In the genomic region with DNA sequence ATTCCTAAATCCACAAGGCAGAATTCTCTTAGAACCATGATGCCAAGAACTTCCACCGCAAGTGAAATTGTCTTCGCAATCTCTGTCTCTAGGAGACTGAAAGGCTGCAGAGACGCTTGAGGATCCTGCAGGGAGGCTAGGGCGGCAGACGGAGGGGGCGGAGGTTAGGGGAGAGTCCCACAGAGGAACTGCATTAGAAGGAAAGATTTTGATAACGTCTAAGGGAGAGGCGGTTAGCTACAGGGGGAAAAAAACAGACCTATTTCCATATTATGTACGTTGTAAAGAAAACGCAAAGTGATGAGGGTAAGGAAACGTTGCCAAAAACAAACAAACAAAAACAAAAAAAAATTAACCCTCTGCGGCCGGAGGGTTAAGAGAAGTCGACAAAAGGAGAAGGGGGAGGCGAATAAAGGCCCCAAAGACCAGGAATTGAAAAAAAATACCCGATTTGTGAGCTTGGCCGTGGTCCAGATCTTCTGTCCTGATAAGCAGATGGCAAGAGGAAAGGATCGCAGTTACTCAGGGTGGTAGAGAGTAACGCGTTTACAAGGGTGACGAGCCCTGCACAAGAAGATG, we compare ENCODE assay signal across 1 cellular context.
TF ChIP-seq lines count a peak whose summit lies in the region.

No MANE protein-coding gene starts in this region.

TF ChIP-seq in GM23338, 12 proteins besides CTCF, POLR2A, EP300 and RAD21 (continued from another document):
- TF ChIP-seq, protein P1, sequence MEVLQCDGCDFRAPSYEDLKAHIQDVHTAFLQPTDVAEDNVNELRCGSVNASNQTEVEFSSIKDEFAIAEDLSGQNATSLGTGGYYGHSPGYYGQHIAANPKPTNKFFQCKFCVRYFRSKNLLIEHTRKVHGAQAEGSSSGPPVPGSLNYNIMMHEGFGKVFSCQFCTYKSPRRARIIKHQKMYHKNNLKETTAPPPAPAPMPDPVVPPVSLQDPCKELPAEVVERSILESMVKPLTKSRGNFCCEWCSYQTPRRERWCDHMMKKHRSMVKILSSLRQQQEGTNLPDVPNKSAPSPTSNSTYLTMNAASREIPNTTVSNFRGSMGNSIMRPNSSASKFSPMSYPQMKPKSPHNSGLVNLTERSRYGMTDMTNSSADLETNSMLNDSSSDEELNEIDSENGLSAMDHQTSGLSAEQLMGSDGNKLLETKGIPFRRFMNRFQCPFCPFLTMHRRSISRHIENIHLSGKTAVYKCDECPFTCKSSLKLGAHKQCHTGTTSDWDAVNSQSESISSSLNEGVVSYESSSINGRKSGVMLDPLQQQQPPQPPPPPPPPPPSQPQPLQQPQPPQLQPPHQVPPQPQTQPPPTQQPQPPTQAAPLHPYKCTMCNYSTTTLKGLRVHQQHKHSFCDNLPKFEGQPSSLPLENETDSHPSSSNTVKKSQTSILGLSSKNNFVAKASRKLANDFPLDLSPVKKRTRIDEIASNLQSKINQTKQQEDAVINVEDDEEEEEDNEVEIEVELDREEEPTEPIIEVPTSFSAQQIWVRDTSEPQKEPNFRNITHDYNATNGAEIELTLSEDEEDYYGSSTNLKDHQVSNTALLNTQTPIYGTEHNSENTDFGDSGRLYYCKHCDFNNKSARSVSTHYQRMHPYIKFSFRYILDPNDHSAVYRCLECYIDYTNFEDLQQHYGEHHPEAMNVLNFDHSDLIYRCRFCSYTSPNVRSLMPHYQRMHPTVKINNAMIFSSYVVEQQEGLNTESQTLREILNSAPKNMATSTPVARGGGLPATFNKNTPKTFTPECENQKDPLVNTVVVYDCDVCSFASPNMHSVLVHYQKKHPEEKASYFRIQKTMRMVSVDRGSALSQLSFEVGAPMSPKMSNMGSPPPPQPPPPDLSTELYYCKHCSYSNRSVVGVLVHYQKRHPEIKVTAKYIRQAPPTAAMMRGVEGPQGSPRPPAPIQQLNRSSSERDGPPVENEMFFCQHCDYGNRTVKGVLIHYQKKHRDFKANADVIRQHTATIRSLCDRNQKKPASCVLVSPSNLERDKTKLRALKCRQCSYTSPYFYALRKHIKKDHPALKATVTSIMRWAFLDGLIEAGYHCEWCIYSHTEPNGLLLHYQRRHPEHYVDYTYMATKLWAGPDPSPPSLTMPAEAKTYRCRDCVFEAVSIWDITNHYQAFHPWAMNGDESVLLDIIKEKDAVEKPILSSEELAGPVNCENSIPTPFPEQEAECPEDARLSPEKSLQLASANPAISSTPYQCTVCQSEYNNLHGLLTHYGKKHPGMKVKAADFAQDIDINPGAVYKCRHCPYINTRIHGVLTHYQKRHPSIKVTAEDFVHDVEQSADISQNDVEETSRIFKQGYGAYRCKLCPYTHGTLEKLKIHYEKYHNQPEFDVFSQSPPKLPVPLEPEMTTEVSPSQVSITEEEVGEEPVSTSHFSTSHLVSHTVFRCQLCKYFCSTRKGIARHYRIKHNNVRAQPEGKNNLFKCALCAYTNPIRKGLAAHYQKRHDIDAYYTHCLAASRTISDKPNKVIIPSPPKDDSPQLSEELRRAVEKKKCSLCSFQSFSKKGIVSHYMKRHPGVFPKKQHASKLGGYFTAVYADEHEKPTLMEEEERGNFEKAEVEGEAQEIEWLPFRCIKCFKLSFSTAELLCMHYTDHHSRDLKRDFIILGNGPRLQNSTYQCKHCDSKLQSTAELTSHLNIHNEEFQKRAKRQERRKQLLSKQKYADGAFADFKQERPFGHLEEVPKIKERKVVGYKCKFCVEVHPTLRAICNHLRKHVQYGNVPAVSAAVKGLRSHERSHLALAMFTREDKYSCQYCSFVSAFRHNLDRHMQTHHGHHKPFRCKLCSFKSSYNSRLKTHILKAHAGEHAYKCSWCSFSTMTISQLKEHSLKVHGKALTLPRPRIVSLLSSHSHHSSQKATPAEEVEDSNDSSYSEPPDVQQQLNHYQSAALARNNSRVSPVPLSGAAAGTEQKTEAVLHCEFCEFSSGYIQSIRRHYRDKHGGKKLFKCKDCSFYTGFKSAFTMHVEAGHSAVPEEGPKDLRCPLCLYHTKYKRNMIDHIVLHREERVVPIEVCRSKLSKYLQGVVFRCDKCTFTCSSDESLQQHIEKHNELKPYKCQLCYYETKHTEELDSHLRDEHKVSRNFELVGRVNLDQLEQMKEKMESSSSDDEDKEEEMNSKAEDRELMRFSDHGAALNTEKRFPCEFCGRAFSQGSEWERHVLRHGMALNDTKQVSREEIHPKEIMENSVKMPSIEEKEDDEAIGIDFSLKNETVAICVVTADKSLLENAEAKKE (CRISPR knock-in tag; IDR thresholded peaks at IDR 0.05), result no peak
- TF ChIP-seq, protein P2, sequence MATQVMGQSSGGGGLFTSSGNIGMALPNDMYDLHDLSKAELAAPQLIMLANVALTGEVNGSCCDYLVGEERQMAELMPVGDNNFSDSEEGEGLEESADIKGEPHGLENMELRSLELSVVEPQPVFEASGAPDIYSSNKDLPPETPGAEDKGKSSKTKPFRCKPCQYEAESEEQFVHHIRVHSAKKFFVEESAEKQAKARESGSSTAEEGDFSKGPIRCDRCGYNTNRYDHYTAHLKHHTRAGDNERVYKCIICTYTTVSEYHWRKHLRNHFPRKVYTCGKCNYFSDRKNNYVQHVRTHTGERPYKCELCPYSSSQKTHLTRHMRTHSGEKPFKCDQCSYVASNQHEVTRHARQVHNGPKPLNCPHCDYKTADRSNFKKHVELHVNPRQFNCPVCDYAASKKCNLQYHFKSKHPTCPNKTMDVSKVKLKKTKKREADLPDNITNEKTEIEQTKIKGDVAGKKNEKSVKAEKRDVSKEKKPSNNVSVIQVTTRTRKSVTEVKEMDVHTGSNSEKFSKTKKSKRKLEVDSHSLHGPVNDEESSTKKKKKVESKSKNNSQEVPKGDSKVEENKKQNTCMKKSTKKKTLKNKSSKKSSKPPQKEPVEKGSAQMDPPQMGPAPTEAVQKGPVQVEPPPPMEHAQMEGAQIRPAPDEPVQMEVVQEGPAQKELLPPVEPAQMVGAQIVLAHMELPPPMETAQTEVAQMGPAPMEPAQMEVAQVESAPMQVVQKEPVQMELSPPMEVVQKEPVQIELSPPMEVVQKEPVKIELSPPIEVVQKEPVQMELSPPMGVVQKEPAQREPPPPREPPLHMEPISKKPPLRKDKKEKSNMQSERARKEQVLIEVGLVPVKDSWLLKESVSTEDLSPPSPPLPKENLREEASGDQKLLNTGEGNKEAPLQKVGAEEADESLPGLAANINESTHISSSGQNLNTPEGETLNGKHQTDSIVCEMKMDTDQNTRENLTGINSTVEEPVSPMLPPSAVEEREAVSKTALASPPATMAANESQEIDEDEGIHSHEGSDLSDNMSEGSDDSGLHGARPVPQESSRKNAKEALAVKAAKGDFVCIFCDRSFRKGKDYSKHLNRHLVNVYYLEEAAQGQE (IDR thresholded peaks at IDR 0.05; ENCODE audit: unreplicated experiment), result no peak
- TF ChIP-seq EZH2 (IDR thresholded peaks at IDR 0.05; ENCODE audit: low read depth, unreplicated experiment), result no peak
- no peak for TF ChIP-seq EZH2phosphoT487 (IDR thresholded peaks at IDR 0.05; ENCODE audit: unreplicated experiment)
- no peak for TF ChIP-seq NANOG (IDR thresholded peaks at IDR 0.05; ENCODE audit: borderline replicate concordance)
- TF ChIP-seq STAT1 (IDR thresholded peaks at IDR 0.05; ENCODE audit: unreplicated experiment), result no peak
- TF ChIP-seq POLR2AphosphoS5 (IDR thresholded peaks at IDR 0.05; ENCODE audit: low read depth), result no peak
- TF ChIP-seq CREB1 (CRISPR knock-in tag; IDR thresholded peaks at IDR 0.05; ENCODE audit: low read depth), result no peak
TF ChIP-seq in GM23338: peak in this region for 0.
